Comparison of ENCODE assay signal across 1 cellular context in genomic region chr19:45141203-45141900, GRCh38.
TF ChIP-seq lines count a peak whose summit lies in the region.

No MANE protein-coding gene starts in this region.

TF ChIP-seq in GM12891, 5 proteins besides CTCF, POLR2A, EP300 and RAD21:
- TF ChIP-seq POU2F2 (IDR thresholded peaks at IDR 0.05; ENCODE audit: low read depth, low read length) (no peak), POLR2AphosphoS5 (IDR thresholded peaks at IDR 0.05; ENCODE audit: low read depth, low read length) (no peak)
